Comparison of ENCODE assay signal across 1 cellular context in the genomic region with DNA sequence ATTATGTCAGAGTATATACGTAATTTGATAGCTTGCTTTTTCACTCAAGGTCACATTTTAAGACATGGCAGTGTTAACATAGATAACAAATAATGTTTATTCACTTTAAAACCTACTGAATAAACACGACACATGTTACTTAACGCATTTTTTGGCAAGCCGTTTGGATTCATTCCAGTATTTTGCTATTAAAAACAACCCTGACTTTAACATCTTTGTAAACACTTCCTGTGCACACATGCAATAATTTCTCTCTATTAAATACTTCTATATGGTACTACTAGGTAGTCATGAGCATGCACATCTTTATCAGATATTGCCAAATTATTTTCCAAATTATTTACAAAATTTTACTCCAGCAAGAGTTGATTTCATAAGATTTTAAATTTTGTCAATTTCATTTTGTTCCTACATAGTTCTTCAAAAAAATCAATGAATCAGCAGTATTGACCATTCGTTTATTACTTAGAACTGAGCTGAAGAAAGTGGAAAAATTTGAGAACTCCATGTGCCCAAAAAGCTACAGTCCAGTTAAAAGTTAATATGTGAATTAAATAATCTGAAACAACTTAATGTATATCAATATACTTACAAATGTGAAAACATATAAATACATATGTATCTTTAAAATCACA.
TF ChIP-seq lines count a peak whose summit lies in the region.

No MANE protein-coding gene starts in this region.

TF ChIP-seq in K562, 482 proteins besides CTCF, POLR2A, EP300 and RAD21 (continued from another document):
- no peak for TF ChIP-seq ZNF766 (CRISPR knock-in tag; conservative IDR thresholded peaks at IDR 0.05)
- TF ChIP-seq MAFK (IDR thresholded peaks at IDR 0.05; ENCODE audit: low read length): peak; percentile 12; the same call in 1 of the 2 replicates
- TF ChIP-seq C11orf30 (IDR thresholded peaks at IDR 0.05; ENCODE audit: low read depth): peak; percentile 41; the same call in 1 of the 2 replicates
- no peak for TF ChIP-seq JUND (IDR thresholded peaks at IDR 0.05; ENCODE audit: borderline replicate concordance, low read depth, low read length)
- TF ChIP-seq JUND (tag; IDR thresholded peaks at IDR 0.05; ENCODE audit: borderline replicate concordance, low read depth, low read length): no peak
- TF ChIP-seq MAFG (tag; conservative IDR thresholded peaks at IDR 0.05): 0 out of 2 replicates have a peak, but pooled peaks have one; percentile 19
- TF ChIP-seq ZC3H8 (IDR thresholded peaks at IDR 0.05): no peak
- 0 out of 2 replicates have a peak, but pooled peaks have one; percentile 16 for TF ChIP-seq MAFF (IDR thresholded peaks at IDR 0.05; ENCODE audit: low read length)
